In the genomic region with DNA sequence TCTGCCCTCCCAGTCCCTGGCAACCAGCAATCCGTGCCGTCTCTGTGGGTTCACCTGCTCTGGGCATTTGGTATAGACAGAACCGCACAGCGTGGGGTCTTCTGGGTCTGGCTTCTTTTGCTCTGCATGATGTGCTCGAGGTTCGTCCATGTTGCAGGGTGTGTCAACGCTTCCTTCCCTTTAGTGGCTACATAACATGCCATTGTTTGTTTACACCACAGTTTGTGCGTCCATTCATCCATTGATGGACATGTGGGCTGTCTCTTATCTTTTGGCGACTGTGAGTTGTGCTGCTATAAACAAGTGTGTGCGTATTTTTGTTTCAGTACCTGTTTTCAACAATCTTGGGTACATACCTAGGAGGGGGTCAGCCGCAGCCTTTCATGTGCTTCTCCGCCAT, we compare ENCODE assay signal across 14 cellular contexts.
DNase-seq lines count a peak whose midpoint lies in the region; ATAC-seq, FAIRE-seq and TF ChIP-seq lines count a peak whose summit lies in the region.
"Had no signal": no experiment of that assay in that cellular context is flagged by ENCODE, and none has a peak within 500 bp of the region (broad histone marks: within the 10 kb centered on the region; RNA-seq: fewer than 3 reads in every experiment).

No MANE protein-coding gene starts in this region.

- H3K27ac Mint-ChIP-seq in osteocyte (ENCODE audit: unreplicated experiment), result no peak overlapping the region
- no peak overlapping the region for H3K27ac Mint-ChIP-seq in activated T-helper 17 cell treated with anti-CD3 and anti-CD28 coated beads, Interleukin-2, amount 50 U/mL, for 72 hours
- H3K27ac Mint-ChIP-seq: CD4-positive, CD25-positive, alpha-beta regulatory T cell; GM23338 had no signal

- no peak overlapping the region for H2AK5ac ChIP-seq in H1 (ENCODE audit: low read depth, low read length)

- ATAC-seq in GM18909 (IDR thresholded peaks at IDR 0.05; ENCODE audit: poor library complexity, unreplicated experiment), result no peak
- ATAC-seq in activated T-helper 17 cell treated with anti-CD3 and anti-CD28 coated beads, Interleukin-2, amount 50 U/mL, for 72 hours (replicated peaks), result no peak
- no peak for ATAC-seq in stimulated activated naive CD8-positive, alpha-beta T cell treated with anti-CD3 and anti-CD28 coated beads, Interleukin-15, Interleukin-2, amounts not matched to agents 100 U/mL and 50 U/mL, for 24 hours

- no peaks in the 10 kb centered on the region for H3K9me3 Mint-ChIP-seq in osteocyte (ENCODE audit: unreplicated experiment)
- H3K9me3 Mint-ChIP-seq in activated T-helper 17 cell treated with anti-CD3 and anti-CD28 coated beads, Interleukin-2, amount 50 U/mL, for 72 hours, result no peaks in the 10 kb centered on the region
- H3K9me3 Mint-ChIP-seq: CD4-positive, CD25-positive, alpha-beta regulatory T cell had no signal

- H2BK20ac ChIP-seq in H1 (ENCODE audit: low read length), result no peak overlapping the region

- DNase-seq in right atrium auricular region (ENCODE audit: low spot score) (peak; percentile 40), left ventricle myocardium inferior (no peak), H1 (ENCODE audit: low read depth in 1 of 2, low spot score in 2 of 2) (peak in 1 of 2 experiments; percentile 29), osteocyte (ENCODE audit: extremely low spot score, unreplicated experiment) (peak; percentile 60)
- DNase-seq in stimulated activated naive CD8-positive, alpha-beta T cell treated with anti-CD3 and anti-CD28 coated beads, Interleukin-15, Interleukin-2, amounts not matched to agents 100 U/mL and 50 U/mL, for 24 hours, result no peak
- DNase-seq: ACHN; CD4-positive, CD25-positive, alpha-beta regulatory T cell; DMS53; IMR-90 had no signal

- no peak overlapping the region for H3K56ac ChIP-seq in H1 (replicated peaks; ENCODE audit: insufficient read length, low read depth, low read length)

- no peak overlapping the region for H3K14ac ChIP-seq in H1 (ENCODE audit: insufficient read length)

- no peaks in the 10 kb centered on the region for H3K4me1 ChIP-seq in right atrium auricular region
- H3K4me1 ChIP-seq in left ventricle myocardium inferior, result no peaks in the 10 kb centered on the region
- peaks cover 0 to 3% (median 1%) of the 10 kb centered on the region in 4 experiments; a peak in 1 of 7 replicates for H3K4me1 ChIP-seq in H1 (replicated peaks in 1 of 4; ENCODE audit: control insufficient read depth in 3 of 4, insufficient read depth in 4 of 4, low read length in 3 of 4)
- H3K4me1 ChIP-seq: HAP-1 had no signal

- H2BK120ac ChIP-seq in H1 (replicated peaks; ENCODE audit: low read depth, low read length), result no peak overlapping the region

- peaks cover 16% of the 10 kb centered on the region for H3K27me3 Mint-ChIP-seq in osteocyte (ENCODE audit: unreplicated experiment)
- no peaks in the 10 kb centered on the region for H3K27me3 Mint-ChIP-seq in activated T-helper 17 cell treated with anti-CD3 and anti-CD28 coated beads, Interleukin-2, amount 50 U/mL, for 72 hours
- H3K27me3 Mint-ChIP-seq: CD4-positive, CD25-positive, alpha-beta regulatory T cell had no signal

- no peak for TF ChIP-seq POLR2A in H1 (IDR thresholded peaks at IDR 0.05; ENCODE audit: control extremely low read depth in 1 of 2, low read depth in 2 of 2, low read length in 2 of 2)

- 0 out of 2 replicates have a peak overlapping the region, but pooled peaks have one; percentile 46 for H2BK15ac ChIP-seq in H1 (ENCODE audit: low read length)

- TF ChIP-seq RAD21 in H1 (IDR thresholded peaks at IDR 0.05 in 1 of 2, conservative IDR thresholded peaks at IDR 0.05 in 1 of 2; ENCODE audit: low read depth in 2 of 2, low read length in 2 of 2), result no peak

- intact Hi-C loops in left ventricle myocardium inferior (cut with micrococcal nuclease), result no loop called here

- H3K4me1 Mint-ChIP-seq in osteocyte (ENCODE audit: unreplicated experiment), result no peaks in the 10 kb centered on the region
- no peaks in the 10 kb centered on the region for H3K4me1 Mint-ChIP-seq in activated T-helper 17 cell treated with anti-CD3 and anti-CD28 coated beads, Interleukin-2, amount 50 U/mL, for 72 hours
- H3K4me1 Mint-ChIP-seq: CD4-positive, CD25-positive, alpha-beta regulatory T cell had no signal

- no peak overlapping the region for H3K4me3 Mint-ChIP-seq in osteocyte (ENCODE audit: unreplicated experiment)
- H3K4me3 Mint-ChIP-seq in activated T-helper 17 cell treated with anti-CD3 and anti-CD28 coated beads, Interleukin-2, amount 50 U/mL, for 72 hours, result no peak overlapping the region
- H3K4me3 Mint-ChIP-seq: CD4-positive, CD25-positive, alpha-beta regulatory T cell; GM23338 had no signal

- no peak overlapping the region for H4K5ac ChIP-seq in H1 (ENCODE audit: insufficient read length, low read depth, low read length)

- WGBS in H1 (ENCODE audit: extremely low coverage in 1 of 2, insufficient coverage in 1 of 2, insufficient read length in 1 of 2, insufficient replicate concordance in 2 of 2, low coverage in 1 of 2, low lambda C conversion rate in 2 of 2, missing lambda C conversion rate in 1 of 2), 2 experiments, result 95% methylated on average over 12 of the region's 12 CpGs; no CpG with 5 or more reads in 1 of the 2 experiments

- FAIRE-seq in H1 (lab: Jason Lieb, UNC), result no peak

- H4K8ac ChIP-seq in H1 (ENCODE audit: extremely low read depth, insufficient read depth, low read length), result no peak overlapping the region

- H3K79me2 ChIP-seq in H1 (ENCODE audit: control insufficient read depth in 1 of 2, insufficient read depth in 2 of 2, low read length in 2 of 2), result no peaks in the 10 kb centered on the region

- no peaks in the 10 kb centered on the region for H3K23me2 ChIP-seq in H1 (ENCODE audit: low read depth, low read length)

- CTCF ChIA-PET in H1 (lab: Charles Lee; ENCODE audit: partially characterized antibody), result interaction anchor here (0.8 to 8.6 kb wide), 10 partner anchors 9 to 176 kb away, joined by 4 to 83 read pairs (median 16); no protein-coding TSS in a partner anchor

- no peak overlapping the region for H2AFZ ChIP-seq in H1 (ENCODE audit: low read length)
- H2AFZ ChIP-seq: GM23338 had no signal

- no peak overlapping the region for H3K4ac ChIP-seq in H1 (replicated peaks; ENCODE audit: insufficient read length, low read depth, low read length)

- H4K91ac ChIP-seq in H1 (replicated peaks; ENCODE audit: insufficient read length, low read length), result no peak overlapping the region

- no peaks in the 10 kb centered on the region for H3K27me3 ChIP-seq in right atrium auricular region
- peaks cover 45% of the 10 kb centered on the region for H3K27me3 ChIP-seq in left ventricle myocardium inferior (ENCODE audit: low read depth)
- H3K27me3 ChIP-seq in H1 (replicated peaks in 1 of 4; ENCODE audit: control insufficient read depth in 3 of 4, extremely low read depth in 1 of 4, insufficient read depth in 3 of 4, low read length in 3 of 4), result no peaks in the 10 kb centered on the region
- H3K27me3 ChIP-seq: BLaER1 treated with 17β-estradiol and CSF1 and Interleukin-3, amounts not matched to agents 10 nM and 100 nM had no signal

- H3K36me3 ChIP-seq in right atrium auricular region, result no peaks in the 10 kb centered on the region
- no peaks in the 10 kb centered on the region for H3K36me3 ChIP-seq in left ventricle myocardium inferior
- H3K36me3 ChIP-seq in H1 (ENCODE audit: control insufficient read depth in 2 of 4, insufficient read depth in 4 of 4, low read length in 3 of 4), result no peaks in the 10 kb centered on the region
- H3K36me3 ChIP-seq: BLaER1 treated with 17β-estradiol and CSF1 and Interleukin-3, amounts not matched to agents 10 nM and 100 nM; HAP-1 had no signal

- 0 out of 2 replicates have a peak overlapping the region, but pooled peaks have one; percentile 60 for H2BK12ac ChIP-seq in H1 (ENCODE audit: low read depth, low read length)

- no peaks in the 10 kb centered on the region for H3K36me3 Mint-ChIP-seq in osteocyte (ENCODE audit: unreplicated experiment)
- no peaks in the 10 kb centered on the region for H3K36me3 Mint-ChIP-seq in activated T-helper 17 cell treated with anti-CD3 and anti-CD28 coated beads, Interleukin-2, amount 50 U/mL, for 72 hours (ENCODE audit: low read depth)

- H3K4me3 ChIP-seq in right atrium auricular region (no peak overlapping the region), left ventricle myocardium inferior (no peak overlapping the region), H1 (ENCODE audit: extremely low read depth in 1 of 4, insufficient read depth in 2 of 4, low read depth in 3 of 4, low read length in 4 of 4) (no peak overlapping the region)
- H3K4me3 ChIP-seq: BLaER1 treated with 17β-estradiol and CSF1 and Interleukin-3, amounts not matched to agents 10 nM and 100 nM; GM23338; HAP-1 had no signal

- POLR2A ChIA-PET in H1 (lab: Charles Lee; ENCODE audit: partially characterized antibody), result no interaction called here

- H3K18ac ChIP-seq in H1 (ENCODE audit: extremely low read depth, low read length), result no peak overlapping the region

- H3K4me2 ChIP-seq in H1 (ENCODE audit: insufficient read depth in 1 of 2, low read depth in 2 of 2, low read length in 2 of 2), result no peak overlapping the region
- H3K4me2 ChIP-seq: BLaER1 treated with 17β-estradiol and CSF1 and Interleukin-3, amounts not matched to agents 10 nM and 100 nM; GM23338 had no signal

- H3K27ac ChIP-seq in right atrium auricular region (no peak overlapping the region), left ventricle myocardium inferior (replicated peaks) (no peak overlapping the region), H1 (ENCODE audit: low read depth, low read length) (no peak overlapping the region)
- H3K27ac ChIP-seq: BLaER1 treated with 17β-estradiol and CSF1 and Interleukin-3, amounts not matched to agents 10 nM and 100 nM had no signal

- no peak overlapping the region for H3K9ac ChIP-seq in H1 (replicated peaks in 1 of 4; ENCODE audit: extremely low read depth in 1 of 4, low read depth in 3 of 4, low read length in 3 of 4)
- H3K9ac ChIP-seq: BLaER1 treated with 17β-estradiol and CSF1 and Interleukin-3, amounts not matched to agents 10 nM and 100 nM had no signal

- no peaks in the 10 kb centered on the region for H4K20me1 ChIP-seq in H1 (replicated peaks in 1 of 2; ENCODE audit: control insufficient read depth in 1 of 2, insufficient read depth in 2 of 2, low read length in 2 of 2)
- H4K20me1 ChIP-seq: BLaER1 treated with 17β-estradiol and CSF1 and Interleukin-3, amounts not matched to agents 10 nM and 100 nM had no signal

- H3K23ac ChIP-seq in H1 (ENCODE audit: insufficient read length), result no peak overlapping the region

- H3K9me3 ChIP-seq in right atrium auricular region (no peaks in the 10 kb centered on the region), left ventricle myocardium inferior (replicated peaks) (no peaks in the 10 kb centered on the region), H1 (ENCODE audit: insufficient read depth in 2 of 2, low read depth in 1 of 2, low read length in 1 of 2) (no peaks in the 10 kb centered on the region)
- H3K9me3 ChIP-seq: BLaER1 treated with 17β-estradiol and CSF1 and Interleukin-3, amounts not matched to agents 10 nM and 100 nM; HAP-1 had no signal

- TF ChIP-seq EP300 in H1 (IDR thresholded peaks at IDR 0.05; ENCODE audit: borderline replicate concordance in 1 of 2, low read depth in 2 of 2, low read length in 2 of 2), result no peak

- no peaks in the 10 kb centered on the region; the same call in 1 of the 2 replicates for H3K79me1 ChIP-seq in H1 (ENCODE audit: low read depth, low read length)

- TF ChIP-seq CTCF in right atrium auricular region (IDR thresholded peaks at IDR 0.05) (no peak), left ventricle myocardium inferior (IDR thresholded peaks at IDR 0.05; ENCODE audit: borderline replicate concordance) (no peak), H1 (IDR thresholded peaks at IDR 0.05; ENCODE audit: control extremely low read depth in 1 of 3, insufficient read depth in 1 of 3, low read depth in 1 of 3, low read length in 3 of 3) (no peak), osteocyte (IDR thresholded peaks at IDR 0.05) (no peak)

- H2BK5ac ChIP-seq in H1 (ENCODE audit: low read depth, low read length), result no peak overlapping the region

Comparison
In these comparisons a context has a peak if more than half of its experiments do, and no peak if none do; other contexts are left out.
1. DNase-seq: peak in right atrium auricular region (single experiment) and osteocyte (single experiment); none in left ventricle myocardium inferior (single experiment) and stimulated activated naive CD8-positive, alpha-beta T cell treated with anti-CD3 and anti-CD28 coated beads, Interleukin-15, Interleukin-2, amounts not matched to agents 100 U/mL and 50 U/mL, for 24 hours (single experiment).